Comparison of ENCODE assay signal across 20 cellular contexts in the genomic region with DNA sequence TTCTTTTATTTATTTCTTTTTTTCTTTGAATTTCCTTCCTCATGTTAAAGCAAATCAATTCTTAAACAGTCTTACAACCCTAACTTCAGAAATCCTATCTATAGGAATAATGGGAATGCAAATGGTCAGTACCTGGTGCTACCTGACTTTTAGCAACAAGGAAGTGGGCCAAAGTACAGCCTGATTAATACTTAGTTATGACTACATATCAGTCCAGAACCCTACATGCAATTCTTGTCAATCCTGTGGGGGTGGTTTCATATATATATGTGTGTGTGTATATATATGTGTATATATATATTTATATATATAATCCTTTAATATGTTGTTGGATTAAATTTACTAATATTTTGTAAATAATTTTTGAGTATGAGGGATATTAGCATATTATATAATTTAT.
"Had no signal": no experiment of that assay in that cellular context is flagged by ENCODE, and none has a peak within 500 bp of the region (broad histone marks: within the 10 kb centered on the region; RNA-seq: fewer than 3 reads in every experiment).

No MANE protein-coding gene starts in this region.

- H3K4me1 ChIP-seq: SJCRH30 had no signal

- H3K27me3 ChIP-seq: MG63, SJCRH30 had no signal

- H3K9me3 ChIP-seq: MG63, SJCRH30 had no signal

- H3K4me3 ChIP-seq: MG63, PC-9, SJCRH30, SK-N-MC had no signal

- H3K36me3 ChIP-seq: MG63, SJCRH30 had no signal

- H3K27ac ChIP-seq: PC-9, RWPE1, SJCRH30, SK-N-MC had no signal

- H2AFZ ChIP-seq: PC-9 had no signal

- FAIRE-seq: RCC 7860 had no signal

- H3K4me2 ChIP-seq: PC-9 had no signal

- ATAC-seq: Right ventricle myocardium inferior had no signal

- DNase-seq: MG63, MV-4-11, NCI-H1105, NCI-H1417 treated with DMSO at 0.1 percent for 48 hours, NCI-H1436 treated with DMSO at 0.1 percent for 48 hours, NCI-H1694 treated with DMSO at 0.1 percent for 48 hours, NCI-H187 treated with DMSO at 0.1 percent for 48 hours, NCI-H2029, NCI-H2081, NCI-H2171 treated with DMSO at 0.1 percent for 48 hours, NCI-H510A treated with DMSO at 0.1 percent for 48 hours, NCI-H524 treated with DMSO at 0.1 percent for 48 hours, NCI-H526 treated with DMSO at 0.1 percent for 48 hours, SIG-M5, SJCRH30 had no signal
